16 cellular contexts compared by ENCODE assay signal in the genomic region with DNA sequence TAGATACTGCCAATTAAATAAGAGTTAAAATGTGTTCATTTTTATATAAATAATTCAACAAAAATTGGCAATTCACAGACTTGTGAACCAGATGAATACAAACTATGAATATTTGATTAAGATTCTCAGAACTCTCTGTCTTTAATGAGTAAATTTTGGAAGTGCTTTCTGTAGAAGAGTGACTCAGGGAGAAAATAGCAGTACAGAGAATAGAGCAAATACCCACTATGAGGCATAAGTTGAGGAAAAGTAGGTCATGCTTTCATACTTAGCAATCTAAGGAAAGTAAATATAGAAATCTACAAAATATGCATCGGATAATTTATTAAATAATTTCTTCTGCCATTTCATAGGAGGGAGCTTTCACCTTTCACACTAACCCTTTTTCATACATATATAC.
A peak's percentile ranks its signal among the peaks of the same experiment; 100 is the strongest.
DNase-seq lines count a peak whose midpoint lies in the region; ATAC-seq lines count a peak whose summit lies in the region.
"Had no signal": no experiment of that assay in that cellular context is flagged by ENCODE, and none has a peak within 500 bp of the region (broad histone marks: within the 10 kb centered on the region; RNA-seq: fewer than 3 reads in every experiment).

No MANE protein-coding gene starts in this region.

- H3K9me3 Mint-ChIP-seq in activated T-cell treated with anti-CD3 and anti-CD28 coated beads, Interleukin-2, amount 50 U/mL, for 72 hours, result no peaks in the 10 kb centered on the region
- H3K9me3 Mint-ChIP-seq in activated T-cell treated with anti-CD3 and anti-CD28 coated beads, Interleukin-2, amount 50 U/mL, for 24 hours, result no peaks in the 10 kb centered on the region
- H3K9me3 Mint-ChIP-seq: CD4-positive, alpha-beta T cell; CD8-positive, alpha-beta T cell had no signal

- peak overlapping the region; percentile 7 for H3K27ac Mint-ChIP-seq in activated T-cell treated with anti-CD3 and anti-CD28 coated beads, Interleukin-2, amount 50 U/mL, for 72 hours
- H3K27ac Mint-ChIP-seq in activated T-cell treated with anti-CD3 and anti-CD28 coated beads, Interleukin-2, amount 50 U/mL, for 24 hours, result no peak overlapping the region
- H3K27ac Mint-ChIP-seq: B cell; CD4-positive, alpha-beta T cell; CD8-positive, alpha-beta T cell had no signal

- H3K36me3 Mint-ChIP-seq in activated T-cell treated with anti-CD3 and anti-CD28 coated beads, Interleukin-2, amount 50 U/mL, for 72 hours (ENCODE audit: insufficient read depth in 2 of 2), result no peaks in the 10 kb centered on the region
- no peaks in the 10 kb centered on the region for H3K36me3 Mint-ChIP-seq in activated T-cell treated with anti-CD3 and anti-CD28 coated beads, Interleukin-2, amount 50 U/mL, for 24 hours (ENCODE audit: low read depth)
- H3K36me3 Mint-ChIP-seq: CD8-positive, alpha-beta T cell had no signal

- no peak overlapping the region for H3K4me3 Mint-ChIP-seq in activated T-cell treated with anti-CD3 and anti-CD28 coated beads, Interleukin-2, amount 50 U/mL, for 72 hours
- H3K4me3 Mint-ChIP-seq in activated T-cell treated with anti-CD3 and anti-CD28 coated beads, Interleukin-2, amount 50 U/mL, for 24 hours, result no peak overlapping the region
- H3K4me3 Mint-ChIP-seq: B cell; CD4-positive, alpha-beta T cell; CD8-positive, alpha-beta T cell had no signal

- no peaks in the 10 kb centered on the region for H3K4me1 Mint-ChIP-seq in activated T-cell treated with anti-CD3 and anti-CD28 coated beads, Interleukin-2, amount 50 U/mL, for 72 hours (ENCODE audit: low read depth)
- no peaks in the 10 kb centered on the region for H3K4me1 Mint-ChIP-seq in activated T-cell treated with anti-CD3 and anti-CD28 coated beads, Interleukin-2, amount 50 U/mL, for 24 hours (ENCODE audit: low read depth)
- H3K4me1 Mint-ChIP-seq: B cell had no signal

- peaks cover 6% of the 10 kb centered on the region for H3K27me3 Mint-ChIP-seq in activated T-cell treated with anti-CD3 and anti-CD28 coated beads, Interleukin-2, amount 50 U/mL, for 72 hours (ENCODE audit: low read depth)
- no peaks in the 10 kb centered on the region for H3K27me3 Mint-ChIP-seq in activated T-cell treated with anti-CD3 and anti-CD28 coated beads, Interleukin-2, amount 50 U/mL, for 24 hours
- H3K27me3 Mint-ChIP-seq: CD4-positive, alpha-beta T cell had no signal

- ATAC-seq in activated T-cell treated with anti-CD3 and anti-CD28 coated beads, Interleukin-2, amount 50 U/mL, for 72 hours (replicated peaks in 1 of 2), result no peak
- ATAC-seq in GM19467 (IDR thresholded peaks at IDR 0.05; ENCODE audit: unreplicated experiment), result no peak
- ATAC-seq: A549; CD8-positive, alpha-beta T cell had no signal

- no peak for DNase-seq in activated T-cell treated with anti-CD3 and anti-CD28 coated beads, Interleukin-2, amount 50 U/mL, for 72 hours
- no peak for DNase-seq in activated T-cell treated with anti-CD3 and anti-CD28 coated beads, Interleukin-2, amount 50 U/mL, for 24 hours
- DNase-seq in inferior parietal cortex (ENCODE audit: extremely low spot score), result peak; percentile 8
- DNase-seq in putamen (ENCODE audit: low spot score), result peak; percentile 10
- DNase-seq in T-helper 2 cell, result no peak
- DNase-seq in pons (ENCODE audit: low spot score), result no peak
- DNase-seq: AML-193; Caco-2; Calu3; CD4-positive, alpha-beta T cell; CD8-positive, alpha-beta T cell; DMS79 treated with DMSO at 0.1 percent for 48 hours; GF-D8 had no signal

Comparison
In these comparisons a context has a peak if more than half of its experiments do, and no peak if none do; other contexts are left out.
1. DNase-seq: peak in inferior parietal cortex (single experiment) and putamen (single experiment); none in activated T-cell treated with anti-CD3 and anti-CD28 coated beads, Interleukin-2, amount 50 U/mL, for 72 hours (0 of 2), activated T-cell treated with anti-CD3 and anti-CD28 coated beads, Interleukin-2, amount 50 U/mL, for 24 hours (single experiment), T-helper 2 cell (0 of 5) and pons (single experiment).